ENCODE assay signal across 1 cellular context in genomic region chr22:39349967-39350802, GRCh38.
TF ChIP-seq lines count a peak whose summit lies in the region.

Gene SYNGR1 (plus strand): TSS chr22:39349991. CDS start chr22:39350011, 20 bp downstream.

TF ChIP-seq in HepG2, 621 proteins besides CTCF, POLR2A, EP300 and RAD21 (continued from another document and continues in another):
- 0 out of 2 replicates have a peak, but pooled peaks have one; percentile 17 for TF ChIP-seq ZNF687 (CRISPR knock-in tag; IDR thresholded peaks at IDR 0.05)
- no peak for TF ChIP-seq ZNF577 (CRISPR knock-in tag; IDR thresholded peaks at IDR 0.05; ENCODE audit: borderline replicate concordance, low read depth)
- no peak for TF ChIP-seq MED1 (CRISPR knock-in tag; IDR thresholded peaks at IDR 0.05)
- TF ChIP-seq ASH2L (IDR thresholded peaks at IDR 0.05; ENCODE audit: insufficient read length, low read depth, low read length) = peak; percentile 25
- TF ChIP-seq ERF (CRISPR knock-in tag; IDR thresholded peaks at IDR 0.05) = no peak
- no peak for TF ChIP-seq REL (CRISPR knock-in tag; conservative IDR thresholded peaks at IDR 0.05)
- no peak for TF ChIP-seq ZNF740 (CRISPR knock-in tag; IDR thresholded peaks at IDR 0.05)
- no peak for TF ChIP-seq ATRX (CRISPR knock-in tag; IDR thresholded peaks at IDR 0.05; ENCODE audit: borderline replicate concordance)
- no peak for TF ChIP-seq MTF1 (CRISPR knock-in tag; IDR thresholded peaks at IDR 0.05)
- TF ChIP-seq POLR2AphosphoS5 (IDR thresholded peaks at IDR 0.05; ENCODE audit: low read depth, low read length) = no peak
- no peak for TF ChIP-seq PRDM15 (CRISPR knock-in tag; IDR thresholded peaks at IDR 0.05)
- TF ChIP-seq ARNT2 (CRISPR knock-in tag; IDR thresholded peaks at IDR 0.05; ENCODE audit: low read depth) = no peak
- no peak for TF ChIP-seq KAT7 (CRISPR knock-in tag; IDR thresholded peaks at IDR 0.05; ENCODE audit: borderline replicate concordance)
- TF ChIP-seq ZSCAN22 (CRISPR knock-in tag; IDR thresholded peaks at IDR 0.05) = no peak
- TF ChIP-seq ZNF574 (CRISPR knock-in tag; IDR thresholded peaks at IDR 0.05) = no peak
- peak; percentile 22; the same call in 1 of the 2 replicates for TF ChIP-seq ZNF605 (CRISPR knock-in tag; IDR thresholded peaks at IDR 0.05)
- TF ChIP-seq ZNF572 (CRISPR knock-in tag; IDR thresholded peaks at IDR 0.05) = 0 out of 2 replicates have a peak, but pooled peaks have one; percentile 18
- no peak for TF ChIP-seq HOXA3 (CRISPR knock-in tag; IDR thresholded peaks at IDR 0.05)
- TF ChIP-seq FOSL1 (CRISPR knock-in tag; IDR thresholded peaks at IDR 0.05; ENCODE audit: borderline replicate concordance) = no peak
- no peak for TF ChIP-seq HMG20B (CRISPR knock-in tag; conservative IDR thresholded peaks at IDR 0.05)
- no peak for TF ChIP-seq RELA (CRISPR knock-in tag; IDR thresholded peaks at IDR 0.05)
- TF ChIP-seq GABPB1 (CRISPR knock-in tag; IDR thresholded peaks at IDR 0.05) = no peak
- TF ChIP-seq ZNF556 (CRISPR knock-in tag; IDR thresholded peaks at IDR 0.05; ENCODE audit: borderline replicate concordance) = no peak
- no peak for TF ChIP-seq ZKSCAN5 (CRISPR knock-in tag; IDR thresholded peaks at IDR 0.05)
- TF ChIP-seq KAT8 (CRISPR knock-in tag; IDR thresholded peaks at IDR 0.05) = no peak
- no peak for TF ChIP-seq GTF2F1 (IDR thresholded peaks at IDR 0.05; ENCODE audit: low read length)
- no peak for TF ChIP-seq SALL1 (CRISPR knock-in tag; IDR thresholded peaks at IDR 0.05)
- no peak for TF ChIP-seq EED (CRISPR knock-in tag; IDR thresholded peaks at IDR 0.05)
- TF ChIP-seq ZNF562 (CRISPR knock-in tag; IDR thresholded peaks at IDR 0.05; ENCODE audit: borderline replicate concordance) = no peak
- TF ChIP-seq HNRNPLL (IDR thresholded peaks at IDR 0.05; ENCODE audit: low read depth, low read length, poor library complexity, severe bottlenecking) = no peak
- no peak for TF ChIP-seq ZBTB1 (CRISPR knock-in tag; IDR thresholded peaks at IDR 0.05; ENCODE audit: borderline replicate concordance)
- no peak for TF ChIP-seq KLF11 (CRISPR knock-in tag; IDR thresholded peaks at IDR 0.05)
- no peak for TF ChIP-seq ZNF230 (CRISPR knock-in tag; IDR thresholded peaks at IDR 0.05)
- TF ChIP-seq MED8 (CRISPR knock-in tag; IDR thresholded peaks at IDR 0.05; ENCODE audit: insufficient replicate concordance) = no peak
- no peak for TF ChIP-seq ZHX2 (IDR thresholded peaks at IDR 0.05; ENCODE audit: low read depth)
- TF ChIP-seq ZHX2 (CRISPR knock-in tag; IDR thresholded peaks at IDR 0.05; ENCODE audit: borderline replicate concordance) = no peak
- TF ChIP-seq ZNF547 (CRISPR knock-in tag; IDR thresholded peaks at IDR 0.05) = no peak
- TF ChIP-seq ZNF772 (CRISPR knock-in tag; IDR thresholded peaks at IDR 0.05) = no peak
- TF ChIP-seq ZNF260 (CRISPR knock-in tag; IDR thresholded peaks at IDR 0.05; ENCODE audit: borderline replicate concordance, low read depth) = no peak
- no peak for TF ChIP-seq SETDB1 (CRISPR knock-in tag; IDR thresholded peaks at IDR 0.05; ENCODE audit: borderline replicate concordance)
- TF ChIP-seq ARID2 (CRISPR knock-in tag; IDR thresholded peaks at IDR 0.05; ENCODE audit: borderline replicate concordance) = no peak
- TF ChIP-seq ZNF256 (CRISPR knock-in tag; conservative IDR thresholded peaks at IDR 0.05) = no peak
- no peak for TF ChIP-seq RORA (CRISPR knock-in tag; IDR thresholded peaks at IDR 0.05)
- no peak for TF ChIP-seq ZNF33A (CRISPR knock-in tag; IDR thresholded peaks at IDR 0.05; ENCODE audit: borderline replicate concordance)
- TF ChIP-seq RBM22 (optimal IDR thresholded peaks at IDR 0.05; ENCODE audit: low read length) = no peak
- no peak for TF ChIP-seq RFX1 (IDR thresholded peaks at IDR 0.05)
- TF ChIP-seq DNMT1 (CRISPR knock-in tag; IDR thresholded peaks at IDR 0.05) = no peak
- no peak for TF ChIP-seq FOXC1 (CRISPR knock-in tag; IDR thresholded peaks at IDR 0.05; ENCODE audit: borderline replicate concordance)
- no peak for TF ChIP-seq TEF (CRISPR knock-in tag; IDR thresholded peaks at IDR 0.05)
- TF ChIP-seq ZNF44 (CRISPR knock-in tag; IDR thresholded peaks at IDR 0.05) = no peak
- 0 out of 2 replicates have a peak, but pooled peaks have one; percentile 65 for TF ChIP-seq EZH2 (conservative IDR thresholded peaks at IDR 0.05; ENCODE audit: low read depth, low read length)
- no peak for TF ChIP-seq NBN (conservative IDR thresholded peaks at IDR 0.05)
- no peak for TF ChIP-seq PCBP1 (IDR thresholded peaks at IDR 0.05; ENCODE audit: borderline replicate concordance, low read depth, low read length)
- no peak for TF ChIP-seq ZNF136 (CRISPR knock-in tag; IDR thresholded peaks at IDR 0.05; ENCODE audit: low read depth)
